9 cellular contexts compared by ENCODE assay signal in genomic region chr22:47091241-47091691, GRCh38.
DNase-seq lines count a peak whose midpoint lies in the region; ATAC-seq, FAIRE-seq and TF ChIP-seq lines count a peak whose summit lies in the region.
"Had no signal": no experiment of that assay in that cellular context is flagged by ENCODE, and none has a peak within 500 bp of the region (broad histone marks: within the 10 kb centered on the region; RNA-seq: fewer than 3 reads in every experiment).

No MANE protein-coding gene starts in this region.

- DNase-seq in AG09319 (ENCODE audit: extremely low read depth, low read depth) (peak; percentile 1), HFFc6 (no peak), H1 (ENCODE audit: low read depth in 1 of 2, low spot score in 2 of 2) (no peak), natural killer cell (no peak), MG63 (no peak), NCI-H2171 (lab: John Stamatoyannopoulos, UW) (no peak)
- DNase-seq in stimulated activated naive CD4-positive, alpha-beta T cell treated with Interleukin-2 at 50 U/mL for 16 hours (lab: John Stamatoyannopoulos, UW) = no peak

- no peak overlapping the region for H4K91ac ChIP-seq in H1 (replicated peaks; ENCODE audit: insufficient read length, low read length)

- ATAC-seq in natural killer cell (peak in 2 of 3 donors; percentile 49 to 51), HG02981 (IDR thresholded peaks at IDR 0.05; ENCODE audit: unreplicated experiment) (no peak)

- H3K79me2 ChIP-seq in H1 (ENCODE audit: control insufficient read depth in 1 of 2, insufficient read depth in 2 of 2, low read length in 2 of 2) = no peaks in the 10 kb centered on the region

- intact Hi-C loops in natural killer cell (cut with micrococcal nuclease) = no loop called here

- H3K56ac ChIP-seq in H1 (replicated peaks; ENCODE audit: insufficient read length, low read depth, low read length) = no peak overlapping the region

- no peak for TF ChIP-seq EP300 in H1 (IDR thresholded peaks at IDR 0.05; ENCODE audit: borderline replicate concordance in 1 of 2, low read depth in 2 of 2, low read length in 2 of 2)

- peak overlapping the region; percentile 27 to 59 (median 32); a peak in 7 of 8 replicates for H3K4me3 ChIP-seq in H1 (ENCODE audit: extremely low read depth in 1 of 4, insufficient read depth in 2 of 4, low read depth in 3 of 4, low read length in 4 of 4)
- H3K4me3 ChIP-seq in MG63 = no peak overlapping the region

- H3K27me3 ChIP-seq in H1 (replicated peaks in 1 of 4; ENCODE audit: control insufficient read depth in 3 of 4, extremely low read depth in 1 of 4, insufficient read depth in 3 of 4, low read length in 3 of 4) = no peaks in the 10 kb centered on the region
- no peaks in the 10 kb centered on the region for H3K27me3 ChIP-seq in MG63

- no peak overlapping the region for H2BK120ac ChIP-seq in H1 (replicated peaks; ENCODE audit: low read depth, low read length)

- H3K9ac ChIP-seq in H1 (replicated peaks in 1 of 4; ENCODE audit: extremely low read depth in 1 of 4, low read depth in 3 of 4, low read length in 3 of 4) = no peak overlapping the region; a peak in 1 of 7 replicates
- H3K9ac ChIP-seq: KMS-11 had no signal

- H3K4me1 Mint-ChIP-seq in HFFc6 (ENCODE audit: low read depth) = peaks cover 41% of the 10 kb centered on the region
- H3K4me1 Mint-ChIP-seq in natural killer cell = peaks cover 40 to 57% of the 10 kb centered on the region in 2 donors

- no peak overlapping the region for H2BK12ac ChIP-seq in H1 (ENCODE audit: low read depth, low read length)

- H3K4me1 ChIP-seq in H1 (replicated peaks in 1 of 4; ENCODE audit: control insufficient read depth in 3 of 4, insufficient read depth in 4 of 4, low read length in 3 of 4) = peaks cover 0 to 14% (median 9%) of the 10 kb centered on the region in 4 experiments; a peak in 5 of 7 replicates

- H2BK20ac ChIP-seq in H1 (ENCODE audit: low read length) = no peak overlapping the region

- peaks cover 22% of the 10 kb centered on the region for H3K9me3 Mint-ChIP-seq in HFFc6
- H3K9me3 Mint-ChIP-seq in natural killer cell = peaks cover 0 to 4% of the 10 kb centered on the region in 2 donors

- no peak overlapping the region for H4K5ac ChIP-seq in H1 (ENCODE audit: insufficient read length, low read depth, low read length)

- H3K36me3 Mint-ChIP-seq in HFFc6 (ENCODE audit: low read depth) (peaks cover 25% of the 10 kb centered on the region), natural killer cell (no peaks in the 10 kb centered on the region)

- H3K4ac ChIP-seq in H1 (replicated peaks; ENCODE audit: insufficient read length, low read depth, low read length) = no peak overlapping the region

- no peak for TF ChIP-seq POLR2A in H1 (IDR thresholded peaks at IDR 0.05; ENCODE audit: control extremely low read depth in 1 of 2, low read depth in 2 of 2, low read length in 2 of 2)

- H3K27me3 Mint-ChIP-seq in HFFc6 (ENCODE audit: insufficient read depth) = peaks cover 3% of the 10 kb centered on the region
- no peaks in the 10 kb centered on the region for H3K27me3 Mint-ChIP-seq in natural killer cell (ENCODE audit: low read depth in 2 of 2)

- no peaks in the 10 kb centered on the region for H3K23me2 ChIP-seq in H1 (ENCODE audit: low read depth, low read length)

- H3K36me3 ChIP-seq in H1 (ENCODE audit: control insufficient read depth in 2 of 4, insufficient read depth in 4 of 4, low read length in 3 of 4) = no peaks in the 10 kb centered on the region
- no peaks in the 10 kb centered on the region for H3K36me3 ChIP-seq in MG63

- POLR2A ChIA-PET in H1 (lab: Charles Lee; ENCODE audit: partially characterized antibody) = no interaction called here

- no peak overlapping the region for H3K23ac ChIP-seq in H1 (ENCODE audit: insufficient read length)

- no peak overlapping the region for H3K14ac ChIP-seq in H1 (ENCODE audit: insufficient read length)

- H4K8ac ChIP-seq in H1 (ENCODE audit: extremely low read depth, insufficient read depth, low read length) = no peak overlapping the region

- H3K27ac Mint-ChIP-seq in HFFc6 (peak overlapping the region; percentile 84), natural killer cell (peak overlapping the region; percentile 78 to 92)

- H2BK5ac ChIP-seq in H1 (ENCODE audit: low read depth, low read length) = no peak overlapping the region

- WGBS in H1 (ENCODE audit: extremely low coverage in 1 of 2, insufficient coverage in 1 of 2, insufficient read length in 1 of 2, insufficient replicate concordance in 2 of 2, low coverage in 1 of 2, low lambda C conversion rate in 2 of 2, missing lambda C conversion rate in 1 of 2), 2 experiments = 42% methylated on average over 20 of the region's 21 CpGs; no CpG with 5 or more reads in 1 of the 2 experiments

- H3K9me3 ChIP-seq in H1 (ENCODE audit: insufficient read depth in 2 of 2, low read depth in 1 of 2, low read length in 1 of 2) = peaks cover 0 to 4% of the 10 kb centered on the region in 2 experiments; a peak in 3 of 4 replicates
- H3K9me3 ChIP-seq in MG63 = peaks cover 8% of the 10 kb centered on the region; the same call in 1 of the 2 replicates

- no peak overlapping the region for H3K18ac ChIP-seq in H1 (ENCODE audit: extremely low read depth, low read length)

- H3K4me3 Mint-ChIP-seq in HFFc6 (peak overlapping the region; percentile 90), natural killer cell (peak overlapping the region; percentile 90)

- H3K27ac ChIP-seq in H1 (ENCODE audit: low read depth, low read length) = no peak overlapping the region
- H3K27ac ChIP-seq: KMS-11 had no signal

- no peak for TF ChIP-seq RAD21 in H1 (IDR thresholded peaks at IDR 0.05 in 1 of 2, conservative IDR thresholded peaks at IDR 0.05 in 1 of 2; ENCODE audit: low read depth in 2 of 2, low read length in 2 of 2)

- H3K79me1 ChIP-seq in H1 (ENCODE audit: low read depth, low read length) = no peaks in the 10 kb centered on the region

- H2AK5ac ChIP-seq in H1 (ENCODE audit: low read depth, low read length) = no peak overlapping the region

- H4K20me1 ChIP-seq in H1 (replicated peaks in 1 of 2; ENCODE audit: control insufficient read depth in 1 of 2, insufficient read depth in 2 of 2, low read length in 2 of 2) = peaks cover 0 to 4% of the 10 kb centered on the region in 2 experiments

- peak overlapping the region; percentile 76 to 90 for H3K4me2 ChIP-seq in H1 (ENCODE audit: insufficient read depth in 1 of 2, low read depth in 2 of 2, low read length in 2 of 2)
- H3K4me2 ChIP-seq: KMS-11 had no signal

- TF ChIP-seq CTCF in AG09319 (IDR thresholded peaks at IDR 0.05; ENCODE audit: low read depth, low read length) (no peak), HFFc6 (IDR thresholded peaks at IDR 0.05) (no peak), H1 (IDR thresholded peaks at IDR 0.05; ENCODE audit: control extremely low read depth in 1 of 3, insufficient read depth in 1 of 3, low read depth in 1 of 3, low read length in 3 of 3) (no peak), natural killer cell (IDR thresholded peaks at IDR 0.05) (no peak)

- no peak for FAIRE-seq in H1 (lab: Jason Lieb, UNC)

- CTCF ChIA-PET in H1 (lab: Charles Lee; ENCODE audit: partially characterized antibody) = no interaction called here

- H2AFZ ChIP-seq in H1 (ENCODE audit: low read length) = no peak overlapping the region

- no peak overlapping the region for H2BK15ac ChIP-seq in H1 (ENCODE audit: low read length)

TF ChIP-seq in H1, 55 proteins besides CTCF, POLR2A, EP300 and RAD21 (continues in another document):
- TF ChIP-seq RNF2 (IDR thresholded peaks at IDR 0.05; ENCODE audit: borderline replicate concordance, low read depth, low read length, missing control alignments, poor library complexity, severe bottlenecking) (no peak), KDM1A (IDR thresholded peaks at IDR 0.05; ENCODE audit: borderline replicate concordance, low read length) (no peak)
